In the genomic region with DNA sequence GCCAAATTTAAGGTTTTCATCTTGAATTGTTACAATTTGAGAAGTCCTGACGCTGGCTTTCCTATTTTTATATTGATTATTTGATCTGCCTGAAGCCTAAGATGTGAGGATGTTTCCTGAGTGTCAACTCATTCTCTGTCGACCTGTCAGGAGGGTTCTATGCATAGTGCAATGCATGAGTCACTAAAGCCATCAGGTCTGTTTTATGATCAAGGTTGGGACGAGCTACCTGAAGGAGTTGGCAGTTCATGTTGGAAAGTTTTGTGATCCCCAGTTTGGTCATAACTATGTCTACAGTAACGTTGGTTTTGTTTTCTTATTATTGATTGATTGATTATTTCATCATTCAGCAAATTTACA, we compare ENCODE assay signal across 25 cellular contexts.
DNase-seq lines count a peak whose midpoint lies in the region; ATAC-seq and TF ChIP-seq lines count a peak whose summit lies in the region.
"Had no signal": no experiment of that assay in that cellular context is flagged by ENCODE, and none has a peak within 500 bp of the region (broad histone marks: within the 10 kb centered on the region; RNA-seq: fewer than 3 reads in every experiment).

No MANE protein-coding gene starts in this region.

- no peaks in the 10 kb centered on the region for H3K9me3 ChIP-seq in hepatocyte (ENCODE audit: low read depth)
- H3K9me3 ChIP-seq: left ventricle myocardium inferior, tibial artery had no signal

- ATAC-seq in GM18868 (IDR thresholded peaks at IDR 0.05; ENCODE audit: unreplicated experiment) (peak; percentile 14), GM21723 (IDR thresholded peaks at IDR 0.05; ENCODE audit: unreplicated experiment) (peak; percentile 18), GM21367 (IDR thresholded peaks at IDR 0.05; ENCODE audit: unreplicated experiment) (no peak)
- ATAC-seq: activated CD8-positive, alpha-beta T cell treated with anti-CD3 and anti-CD28 coated beads for 36 hours; CD8-positive, alpha-beta T cell; GM23338; natural killer cell had no signal

- H2AFZ ChIP-seq in hepatocyte: no peak overlapping the region
- H2AFZ ChIP-seq: GM23338 had no signal

- TF ChIP-seq CTCF in hepatocyte (IDR thresholded peaks at IDR 0.05; ENCODE audit: poor library complexity): no peak

- H4K20me1 ChIP-seq in hepatocyte (ENCODE audit: insufficient read depth, poor library complexity, severe bottlenecking): no peaks in the 10 kb centered on the region

- H3K27ac ChIP-seq in hepatocyte: no peak overlapping the region
- H3K27ac ChIP-seq: left ventricle myocardium inferior, tibial artery had no signal

- H3K27me3 ChIP-seq in hepatocyte: no peaks in the 10 kb centered on the region
- H3K27me3 ChIP-seq: tibial artery had no signal

- H3K4me3 ChIP-seq in hepatocyte: no peak overlapping the region
- H3K4me3 ChIP-seq: GM23338, left ventricle myocardium inferior, tibial artery had no signal

- DNase-seq in HPDE6-E6E7 (ENCODE audit: extremely low spot score) (peak; percentile 6), kidney tubule cell (ENCODE audit: low spot score) (peak; percentile 17), NCI-H2196 (lab: John Stamatoyannopoulos, UW; ENCODE audit: unreplicated experiment) (no peak), hepatocyte (ENCODE audit: low spot score) (no peak)
- DNase-seq: activated CD8-positive, alpha-beta T cell treated with anti-CD3 and anti-CD28 coated beads for 36 hours; activated naive CD4-positive, alpha-beta T cell; aorta; CD8-positive, alpha-beta T cell; central memory CD4-positive, alpha-beta T cell; DMS79 treated with DMSO at 0.1 percent for 48 hours; KBM-7; left ventricle myocardium inferior; natural killer cell; NCI-H2029; NCI-H748 treated with DMSO at 0.1 percent for 48 hours; OCI-M1; retina; SHP77; stimulated activated CD4-positive, alpha-beta T cell treated with anti-CD3 and anti-CD28 coated beads, Interleukin-2, amount 100 ng/mL, for 48 hours; stimulated activated naive CD4-positive, alpha-beta T cell; tibial artery had no signal

- no peaks in the 10 kb centered on the region for H3K36me3 ChIP-seq in hepatocyte (replicated peaks; ENCODE audit: insufficient read depth, low read depth)
- H3K36me3 ChIP-seq: left ventricle myocardium inferior, tibial artery had no signal

- 76% methylated on average over 4 of the region's 4 CpGs for WGBS in hepatocyte (ENCODE audit: low lambda C conversion rate, missing lambda C conversion rate)

- no peak overlapping the region for H3K4me2 ChIP-seq in hepatocyte
- H3K4me2 ChIP-seq: GM23338 had no signal

- no peaks in the 10 kb centered on the region for H3K79me2 ChIP-seq in hepatocyte

- H3K4me1 ChIP-seq in hepatocyte (ENCODE audit: insufficient read depth): no peaks in the 10 kb centered on the region
- H3K4me1 ChIP-seq: left ventricle myocardium inferior, tibial artery had no signal

- H3K9me2 ChIP-seq in hepatocyte (replicated peaks; ENCODE audit: insufficient read depth): no peaks in the 10 kb centered on the region

Comparison
In these comparisons a context has a peak if more than half of its experiments do, and no peak if none do; other contexts are left out.
1. DNase-seq: peak in HPDE6-E6E7 (single experiment) and kidney tubule cell (single experiment); none in NCI-H2196 (single experiment) and hepatocyte (single experiment).